Comparison of ENCODE assay signal across 19 cellular contexts in the genomic region with DNA sequence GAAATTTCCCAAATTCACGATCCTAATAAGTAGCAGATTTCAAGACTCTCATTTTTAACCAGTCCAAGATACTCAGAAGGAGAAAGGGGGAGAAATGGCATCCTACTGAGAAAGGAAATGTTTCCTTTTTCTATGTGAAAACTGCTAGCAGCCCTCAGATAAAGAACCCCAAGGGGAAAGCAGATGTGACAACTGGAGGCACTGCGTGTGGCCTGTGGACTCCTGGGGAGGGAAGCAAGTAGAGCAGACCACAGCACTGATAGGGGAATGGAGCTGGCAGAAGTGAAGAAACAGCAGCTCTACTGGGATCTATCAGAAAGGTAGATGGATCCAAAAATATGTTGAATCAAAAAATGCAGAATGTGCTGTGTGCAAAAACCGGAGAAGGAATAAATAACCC.
DNase-seq lines count a peak whose midpoint lies in the region; ATAC-seq, FAIRE-seq and TF ChIP-seq lines count a peak whose summit lies in the region.
"Had no signal": no experiment of that assay in that cellular context is flagged by ENCODE, and none has a peak within 500 bp of the region (broad histone marks: within the 10 kb centered on the region; RNA-seq: fewer than 3 reads in every experiment).

No MANE protein-coding gene starts in this region.

- no peak overlapping the region for H3K4me3 ChIP-seq in BLaER1 treated with 17β-estradiol and CSF1 and Interleukin-3, amounts not matched to agents 10 nM and 100 nM
- H3K4me3 ChIP-seq in HUES6 (ENCODE audit: low read depth, low read length), result no peak overlapping the region
- peak overlapping the region in 1 of 4 experiments; percentile 36; a peak in 1 of 8 replicates for H3K4me3 ChIP-seq in H1 (ENCODE audit: extremely low read depth in 1 of 4, insufficient read depth in 2 of 4, low read depth in 3 of 4, low read length in 4 of 4)
- H3K4me3 ChIP-seq: A549 had no signal

- H3K9me3 ChIP-seq in BLaER1 treated with 17β-estradiol and CSF1 and Interleukin-3, amounts not matched to agents 10 nM and 100 nM (replicated peaks in 1 of 11), result peaks cover 51 to 77% (median 62%) of the 10 kb centered on the region in 11 experiments
- peaks cover 39% of the 10 kb centered on the region for H3K9me3 ChIP-seq in HUES6 (ENCODE audit: control insufficient read depth, insufficient read depth, low read depth, low read length)
- peaks cover 3 to 7% of the 10 kb centered on the region in 2 experiments; a peak in 3 of 4 replicates for H3K9me3 ChIP-seq in H1 (ENCODE audit: insufficient read depth in 2 of 2, low read depth in 1 of 2, low read length in 1 of 2)
- H3K9me3 ChIP-seq: A549 had no signal

- H3K27ac ChIP-seq in BLaER1 treated with 17β-estradiol and CSF1 and Interleukin-3, amounts not matched to agents 10 nM and 100 nM, result peak overlapping the region in 7 of 11 experiments; percentile 22 to 77 (median 62); a peak in 12 of 22 replicates
- H3K27ac ChIP-seq in HUES6 (ENCODE audit: low read depth, low read length), result peak overlapping the region; percentile 29; the same call in 1 of the 2 replicates
- no peak overlapping the region for H3K27ac ChIP-seq in H1 (ENCODE audit: low read depth, low read length)
- H3K27ac ChIP-seq: A549 had no signal

- POLR2A ChIA-PET in H1 (lab: Charles Lee; ENCODE audit: partially characterized antibody), result no interaction called here
- POLR2A ChIA-PET in naive thymus-derived CD8-positive, alpha-beta T cell (lab: Charles Lee), result no interaction called here

- H2BK20ac ChIP-seq in H1 (ENCODE audit: low read length), result no peak overlapping the region

- no peak overlapping the region for H3K27ac Mint-ChIP-seq in natural killer cell treated with Interleukin-12 subunit alpha and Interleukin-12 subunit beta and Interleukin-15 and Interleukin-18, amount 100 ng/mL, for 72 hours
- H3K27ac Mint-ChIP-seq in naive thymus-derived CD8-positive, alpha-beta T cell, result no peak overlapping the region
- H3K27ac Mint-ChIP-seq: CD4-positive, alpha-beta T cell had no signal

- CTCF ChIA-PET in H1 (lab: Charles Lee; ENCODE audit: partially characterized antibody), result no interaction called here

- no peak overlapping the region for H3K23ac ChIP-seq in H1 (ENCODE audit: insufficient read length)

- no peak overlapping the region for H2BK15ac ChIP-seq in H1 (ENCODE audit: low read length)

- WGBS in H1 (ENCODE audit: extremely low coverage in 1 of 2, insufficient coverage in 1 of 2, insufficient read length in 1 of 2, insufficient replicate concordance in 2 of 2, low coverage in 1 of 2, low lambda C conversion rate in 2 of 2, missing lambda C conversion rate in 1 of 2), 2 experiments, result 48% methylated on average over 3 of the region's 3 CpGs; no CpG with 5 or more reads in 1 of the 2 experiments

- H3K14ac ChIP-seq in H1 (ENCODE audit: insufficient read length), result no peak overlapping the region

- no peak for FAIRE-seq in H1 (lab: Jason Lieb, UNC)
- FAIRE-seq: A549, D721Med, G401.6, RCC 7860 had no signal

- no peaks in the 10 kb centered on the region for H3K4me1 Mint-ChIP-seq in natural killer cell treated with Interleukin-12 subunit alpha and Interleukin-12 subunit beta and Interleukin-15 and Interleukin-18, amount 100 ng/mL, for 72 hours (ENCODE audit: low read depth in 2 of 2)
- H3K4me1 Mint-ChIP-seq in naive thymus-derived CD8-positive, alpha-beta T cell, result no peaks in the 10 kb centered on the region

- peak overlapping the region in 8 of 11 experiments; percentile 17 to 46 (median 37); a peak in 16 of 22 replicates for H3K4me2 ChIP-seq in BLaER1 treated with 17β-estradiol and CSF1 and Interleukin-3, amounts not matched to agents 10 nM and 100 nM
- peak overlapping the region in 1 of 2 experiments; percentile 39; a peak in 1 of 4 replicates for H3K4me2 ChIP-seq in H1 (ENCODE audit: insufficient read depth in 1 of 2, low read depth in 2 of 2, low read length in 2 of 2)
- H3K4me2 ChIP-seq: A549 had no signal

- H3K18ac ChIP-seq in H1 (ENCODE audit: extremely low read depth, low read length), result no peak overlapping the region

- H4K5ac ChIP-seq in H1 (ENCODE audit: insufficient read length, low read depth, low read length), result no peak overlapping the region

- DNase-seq in H1 (ENCODE audit: low read depth in 1 of 2, low spot score in 2 of 2) (peak in 1 of 2 experiments; percentile 29), left kidney (ENCODE audit: low read depth, low spot score) (peak; percentile 5)
- no peak for DNase-seq in stimulated activated CD4-positive, alpha-beta T cell treated with anti-CD3 and anti-CD28 coated beads, Interleukin-2, amount 100 ng/mL, for 48 hours
- no peak for DNase-seq in natural killer cell treated with Interleukin-12 subunit alpha and Interleukin-12 subunit beta and Interleukin-15 and Interleukin-18, amount 100 ng/mL, for 72 hours (ENCODE audit: low spot score)
- no peak for DNase-seq in naive thymus-derived CD8-positive, alpha-beta T cell
- DNase-seq: CD4-positive, alpha-beta T cell; DMS79 treated with DMSO at 0.1 percent for 48 hours; NCI-H1092; NCI-H146; NCI-H2081; NCI-H510A treated with DMSO at 0.1 percent for 48 hours; Right ventricle myocardium superior had no signal

- H3K4ac ChIP-seq in H1 (replicated peaks; ENCODE audit: insufficient read length, low read depth, low read length), result no peak overlapping the region

- no peak overlapping the region for H3K4me3 Mint-ChIP-seq in natural killer cell treated with Interleukin-12 subunit alpha and Interleukin-12 subunit beta and Interleukin-15 and Interleukin-18, amount 100 ng/mL, for 72 hours
- no peak overlapping the region for H3K4me3 Mint-ChIP-seq in naive thymus-derived CD8-positive, alpha-beta T cell
- H3K4me3 Mint-ChIP-seq: CD4-positive, alpha-beta T cell had no signal

- no peak for TF ChIP-seq CTCF in H1 (IDR thresholded peaks at IDR 0.05; ENCODE audit: control extremely low read depth in 1 of 3, insufficient read depth in 1 of 3, low read depth in 1 of 3, low read length in 3 of 3)

- no peaks in the 10 kb centered on the region for H3K36me3 Mint-ChIP-seq in natural killer cell treated with Interleukin-12 subunit alpha and Interleukin-12 subunit beta and Interleukin-15 and Interleukin-18, amount 100 ng/mL, for 72 hours
- peaks cover 0 to 12% (median 0%) of the 10 kb centered on the region in 3 donors for H3K36me3 Mint-ChIP-seq in naive thymus-derived CD8-positive, alpha-beta T cell

- no peaks in the 10 kb centered on the region for H3K23me2 ChIP-seq in H1 (ENCODE audit: low read depth, low read length)

- no peak overlapping the region for H2AFZ ChIP-seq in H1 (ENCODE audit: low read length)

- no peak for ATAC-seq in natural killer cell treated with Interleukin-12 subunit alpha and Interleukin-12 subunit beta and Interleukin-15 and Interleukin-18, amount 100 ng/mL, for 72 hours
- no peak for ATAC-seq in naive thymus-derived CD8-positive, alpha-beta T cell
- ATAC-seq in GM18502 (IDR thresholded peaks at IDR 0.05; ENCODE audit: poor library complexity, unreplicated experiment), result no peak
- ATAC-seq: A549 had no signal

- H2BK5ac ChIP-seq in H1 (ENCODE audit: low read depth, low read length), result no peak overlapping the region; the same call in 1 of the 2 replicates

- no peaks in the 10 kb centered on the region for H3K79me1 ChIP-seq in H1 (ENCODE audit: low read depth, low read length)

- peak overlapping the region in 3 of 11 experiments; percentile 16 to 31 (median 18); a peak in 4 of 22 replicates for H3K9ac ChIP-seq in BLaER1 treated with 17β-estradiol and CSF1 and Interleukin-3, amounts not matched to agents 10 nM and 100 nM
- H3K9ac ChIP-seq in HUES6 (ENCODE audit: low read length) (peak overlapping the region; percentile 38), H1 (replicated peaks in 1 of 4; ENCODE audit: extremely low read depth in 1 of 4, low read depth in 3 of 4, low read length in 3 of 4) (no peak overlapping the region)

- peaks cover 0 to 38% (median 16%) of the 10 kb centered on the region in 10 experiments; a peak in 15 of 20 replicates for H3K4me1 ChIP-seq in BLaER1 treated with 17β-estradiol and CSF1 and Interleukin-3, amounts not matched to agents 10 nM and 100 nM
- H3K4me1 ChIP-seq in HUES6 (ENCODE audit: control insufficient read depth, insufficient read depth, low read length), result peaks cover 4% of the 10 kb centered on the region; the same call in 1 of the 2 replicates
- peaks cover 0 to 10% (median 1%) of the 10 kb centered on the region in 4 experiments; a peak in 1 of 7 replicates for H3K4me1 ChIP-seq in H1 (replicated peaks in 1 of 4; ENCODE audit: control insufficient read depth in 3 of 4, insufficient read depth in 4 of 4, low read length in 3 of 4)
- H3K4me1 ChIP-seq: A549 had no signal

- peaks cover 21% of the 10 kb centered on the region for H3K9me3 Mint-ChIP-seq in natural killer cell treated with Interleukin-12 subunit alpha and Interleukin-12 subunit beta and Interleukin-15 and Interleukin-18, amount 100 ng/mL, for 72 hours
- peaks cover 0 to 33% (median 8%) of the 10 kb centered on the region in 9 donors for H3K9me3 Mint-ChIP-seq in naive thymus-derived CD8-positive, alpha-beta T cell

- no peaks in the 10 kb centered on the region for H3K27me3 ChIP-seq in BLaER1 treated with 17β-estradiol and CSF1 and Interleukin-3, amounts not matched to agents 10 nM and 100 nM
- H3K27me3 ChIP-seq in HUES6 (ENCODE audit: control insufficient read depth, insufficient read depth, low read length) (no peaks in the 10 kb centered on the region), H1 (replicated peaks in 1 of 4; ENCODE audit: control insufficient read depth in 3 of 4, extremely low read depth in 1 of 4, insufficient read depth in 3 of 4, low read length in 3 of 4) (no peaks in the 10 kb centered on the region)

- no peak for TF ChIP-seq RAD21 in H1 (IDR thresholded peaks at IDR 0.05 in 1 of 2, conservative IDR thresholded peaks at IDR 0.05 in 1 of 2; ENCODE audit: low read depth in 2 of 2, low read length in 2 of 2)

- H3K79me2 ChIP-seq in H1 (ENCODE audit: control insufficient read depth in 1 of 2, insufficient read depth in 2 of 2, low read length in 2 of 2), result no peaks in the 10 kb centered on the region

- no peak overlapping the region for H2BK12ac ChIP-seq in H1 (ENCODE audit: low read depth, low read length)

- TF ChIP-seq POLR2A in H1 (IDR thresholded peaks at IDR 0.05; ENCODE audit: control extremely low read depth in 1 of 2, low read depth in 2 of 2, low read length in 2 of 2), result no peak

- TF ChIP-seq EP300 in H1 (IDR thresholded peaks at IDR 0.05; ENCODE audit: borderline replicate concordance in 1 of 2, low read depth in 2 of 2, low read length in 2 of 2), result no peak

- H3K56ac ChIP-seq in H1 (replicated peaks; ENCODE audit: insufficient read length, low read depth, low read length), result no peak overlapping the region

- no peaks in the 10 kb centered on the region for H3K27me3 Mint-ChIP-seq in natural killer cell treated with Interleukin-12 subunit alpha and Interleukin-12 subunit beta and Interleukin-15 and Interleukin-18, amount 100 ng/mL, for 72 hours
- peaks cover 0 to 6% (median 2%) of the 10 kb centered on the region in 5 donors for H3K27me3 Mint-ChIP-seq in naive thymus-derived CD8-positive, alpha-beta T cell
- H3K27me3 Mint-ChIP-seq: CD4-positive, alpha-beta T cell had no signal

- H3K36me3 ChIP-seq in BLaER1 treated with 17β-estradiol and CSF1 and Interleukin-3, amounts not matched to agents 10 nM and 100 nM, result peaks cover 0 to 3% (median 0%) of the 10 kb centered on the region in 11 experiments; a peak in 1 of 22 replicates
- H3K36me3 ChIP-seq in HUES6 (ENCODE audit: control insufficient read depth, insufficient read depth, low read length), result no peaks in the 10 kb centered on the region
- no peaks in the 10 kb centered on the region for H3K36me3 ChIP-seq in H1 (ENCODE audit: control insufficient read depth in 2 of 4, insufficient read depth in 4 of 4, low read length in 3 of 4)

- H4K8ac ChIP-seq in H1 (ENCODE audit: extremely low read depth, insufficient read depth, low read length), result no peak overlapping the region

- H4K91ac ChIP-seq in H1 (replicated peaks; ENCODE audit: insufficient read length, low read length), result no peak overlapping the region

- H4K20me1 ChIP-seq in BLaER1 treated with 17β-estradiol and CSF1 and Interleukin-3, amounts not matched to agents 10 nM and 100 nM, result no peaks in the 10 kb centered on the region
- no peaks in the 10 kb centered on the region for H4K20me1 ChIP-seq in H1 (replicated peaks in 1 of 2; ENCODE audit: control insufficient read depth in 1 of 2, insufficient read depth in 2 of 2, low read length in 2 of 2)

- H2BK120ac ChIP-seq in H1 (replicated peaks; ENCODE audit: low read depth, low read length), result no peak overlapping the region

- no peak overlapping the region for H2AK5ac ChIP-seq in H1 (ENCODE audit: low read depth, low read length)
